ENCODE assay signal across 11 cellular contexts in genomic region chr7:139081584-139081983, GRCh38. TPM values are rescaled to one million over a fixed set of nuclear protein-coding genes. Genes with fewer than 3 reads are reported as not detected.
DNase-seq lines count a peak whose midpoint lies in the region; ATAC-seq and TF ChIP-seq lines count a peak whose summit lies in the region.
"Had no signal": no experiment of that assay in that cellular context is flagged by ENCODE, and none has a peak within 500 bp of the region (broad histone marks: within the 10 kb centered on the region; RNA-seq: fewer than 3 reads in every experiment).

No MANE protein-coding gene starts in this region.

- H3K9me3 ChIP-seq in CD4-positive, alpha-beta T cell (ENCODE audit: control insufficient read depth, low read length): peaks cover 3% of the 10 kb centered on the region
- no peaks in the 10 kb centered on the region for H3K9me3 ChIP-seq in right cardiac atrium (ENCODE audit: control insufficient read depth, low read length)

- H3K4me3 ChIP-seq in right cardiac atrium (ENCODE audit: low read length): no peak overlapping the region

- H3K27ac ChIP-seq in CD4-positive, alpha-beta T cell (ENCODE audit: low read depth, low read length): peak overlapping the region; percentile 55
- no peak overlapping the region for H3K27ac ChIP-seq in right cardiac atrium (ENCODE audit: low read length)
- H3K27ac ChIP-seq: KMS-11 had no signal

- H3K4me1 Mint-ChIP-seq in activated T-cell treated with anti-CD3 and anti-CD28 coated beads, Interleukin-2, amount 50 U/mL, for 24 hours (ENCODE audit: low read depth): peaks cover 92% of the 10 kb centered on the region
- H3K4me1 Mint-ChIP-seq in CD4-positive, alpha-beta T cell (ENCODE audit: low read depth): peaks cover 86% of the 10 kb centered on the region
- peaks cover 92% of the 10 kb centered on the region for H3K4me1 Mint-ChIP-seq in activated CD4-positive, alpha-beta memory T cell treated with anti-CD3 and anti-CD28 coated beads, Interleukin-2, amount 10 ng/mL, durations not matched to agents 7 days and 5 days
- peaks cover 73% of the 10 kb centered on the region for H3K4me1 Mint-ChIP-seq in central memory CD8-positive, alpha-beta T cell

- intact Hi-C loops in CD4-positive, alpha-beta T cell (cut with DNase I, micrococcal nuclease): no loop called here
- intact Hi-C loops in right cardiac atrium (cut with DNase I): no loop called here

- no peak overlapping the region for H3K4me3 Mint-ChIP-seq in activated T-cell treated with anti-CD3 and anti-CD28 coated beads, Interleukin-2, amount 50 U/mL, for 24 hours
- H3K4me3 Mint-ChIP-seq in CD4-positive, alpha-beta T cell: peak overlapping the region; percentile 21
- H3K4me3 Mint-ChIP-seq in activated CD4-positive, alpha-beta memory T cell treated with anti-CD3 and anti-CD28 coated beads, Interleukin-2, amount 10 ng/mL, durations not matched to agents 7 days and 5 days: no peak overlapping the region
- no peak overlapping the region for H3K4me3 Mint-ChIP-seq in central memory CD8-positive, alpha-beta T cell

- CTCF ChIA-PET in CD4-positive, alpha-beta T cell (lab: Charles Lee): interaction anchor here (0.8 to 2.3 kb wide), 4 partner anchors 14 to 46 kb away, joined by 3 to 8 read pairs (median 3); no protein-coding TSS in a partner anchor
- CTCF ChIA-PET in activated CD4-positive, alpha-beta memory T cell treated with anti-CD3 and anti-CD28 coated beads, Interleukin-2, amount 10 ng/mL, durations not matched to agents 7 days and 5 days (lab: Charles Lee): interaction anchor here (0.6 to 2.2 kb wide), 2 partner anchors 13 to 780 kb away, joined by 3 to 7 read pairs; no protein-coding TSS in a partner anchor

- peaks cover 4% of the 10 kb centered on the region for H3K4me1 ChIP-seq in right cardiac atrium (ENCODE audit: control insufficient read depth, insufficient read depth, low read length)

- H3K27ac Mint-ChIP-seq in activated T-cell treated with anti-CD3 and anti-CD28 coated beads, Interleukin-2, amount 50 U/mL, for 24 hours: peak overlapping the region; percentile 86
- peak overlapping the region; percentile 76 for H3K27ac Mint-ChIP-seq in CD4-positive, alpha-beta T cell
- peak overlapping the region; percentile 70 for H3K27ac Mint-ChIP-seq in activated CD4-positive, alpha-beta memory T cell treated with anti-CD3 and anti-CD28 coated beads, Interleukin-2, amount 10 ng/mL, durations not matched to agents 7 days and 5 days
- peak overlapping the region; percentile 42 for H3K27ac Mint-ChIP-seq in central memory CD8-positive, alpha-beta T cell (ENCODE audit: low read depth)

- no peaks in the 10 kb centered on the region for H3K27me3 Mint-ChIP-seq in activated T-cell treated with anti-CD3 and anti-CD28 coated beads, Interleukin-2, amount 50 U/mL, for 24 hours
- no peaks in the 10 kb centered on the region for H3K27me3 Mint-ChIP-seq in CD4-positive, alpha-beta T cell
- no peaks in the 10 kb centered on the region for H3K27me3 Mint-ChIP-seq in activated CD4-positive, alpha-beta memory T cell treated with anti-CD3 and anti-CD28 coated beads, Interleukin-2, amount 10 ng/mL, durations not matched to agents 7 days and 5 days
- H3K27me3 Mint-ChIP-seq in central memory CD8-positive, alpha-beta T cell: no peaks in the 10 kb centered on the region

- H3K36me3 Mint-ChIP-seq in activated T-cell treated with anti-CD3 and anti-CD28 coated beads, Interleukin-2, amount 50 U/mL, for 24 hours (ENCODE audit: low read depth): peaks cover 100% of the 10 kb centered on the region
- H3K36me3 Mint-ChIP-seq in CD4-positive, alpha-beta T cell (ENCODE audit: low read depth): peaks cover 100% of the 10 kb centered on the region
- H3K36me3 Mint-ChIP-seq in activated CD4-positive, alpha-beta memory T cell treated with anti-CD3 and anti-CD28 coated beads, Interleukin-2, amount 10 ng/mL, durations not matched to agents 7 days and 5 days (ENCODE audit: low read depth): peaks cover 96% of the 10 kb centered on the region
- H3K36me3 Mint-ChIP-seq in central memory CD8-positive, alpha-beta T cell (ENCODE audit: insufficient read depth): peaks cover 98% of the 10 kb centered on the region

- DNase-seq in activated T-cell treated with anti-CD3 and anti-CD28 coated beads, Interleukin-2, amount 50 U/mL, for 24 hours: no peak
- DNase-seq in activated T-cell treated with anti-CD3 and anti-CD28 coated beads, Interleukin-2, amount 50 U/mL, for 1 hour: no peak
- DNase-seq in CD4-positive, alpha-beta T cell: no peak
- DNase-seq in activated CD4-positive, alpha-beta memory T cell treated with anti-CD3 and anti-CD28 coated beads, Interleukin-2, amount 10 ng/mL, durations not matched to agents 7 days and 5 days: no peak
- DNase-seq in central memory CD8-positive, alpha-beta T cell (ENCODE audit: low spot score in 2 of 2): no peak
- no peak for DNase-seq in right cardiac atrium
- DNase-seq: NCI-H1105, NCI-H1694 treated with DMSO at 0.1 percent for 48 hours had no signal

- H3K9me3 Mint-ChIP-seq in activated T-cell treated with anti-CD3 and anti-CD28 coated beads, Interleukin-2, amount 50 U/mL, for 24 hours: peaks cover under 1% of the 10 kb centered on the region
- H3K9me3 Mint-ChIP-seq in CD4-positive, alpha-beta T cell: no peaks in the 10 kb centered on the region
- H3K9me3 Mint-ChIP-seq in activated CD4-positive, alpha-beta memory T cell treated with anti-CD3 and anti-CD28 coated beads, Interleukin-2, amount 10 ng/mL, durations not matched to agents 7 days and 5 days: no peaks in the 10 kb centered on the region
- no peaks in the 10 kb centered on the region for H3K9me3 Mint-ChIP-seq in central memory CD8-positive, alpha-beta T cell

- ATAC-seq in CD4-positive, alpha-beta T cell (ENCODE audit: poor library complexity): no peak
- no peak for ATAC-seq in central memory CD8-positive, alpha-beta T cell (replicated peaks; ENCODE audit: extremely low read depth, poor library complexity, severe bottlenecking)
- ATAC-seq in right cardiac atrium: no peak
- no peak for ATAC-seq in HG03095 (IDR thresholded peaks at IDR 0.05; ENCODE audit: unreplicated experiment)
- no peak for ATAC-seq in GM19328 (IDR thresholded peaks at IDR 0.05; ENCODE audit: unreplicated experiment)

- peak; percentile 1 for TF ChIP-seq CTCF in CD4-positive, alpha-beta T cell (IDR thresholded peaks at IDR 0.05)

- POLR2A ChIA-PET in CD4-positive, alpha-beta T cell (lab: Charles Lee): interaction anchor here (0.6 to 6.2 kb wide), 4 partner anchors 12 to 29 kb away, joined by 5 to 60 read pairs (median 18); no protein-coding TSS in a partner anchor
- POLR2A ChIA-PET in activated CD4-positive, alpha-beta memory T cell treated with anti-CD3 and anti-CD28 coated beads, Interleukin-2, amount 10 ng/mL, durations not matched to agents 7 days and 5 days (lab: Charles Lee): interaction anchor here (1.4 to 2.5 kb wide), 3 partner anchors 10 to 22 kb away, joined by 4 to 15 read pairs (median 9); no protein-coding TSS in a partner anchor

- no peaks in the 10 kb centered on the region for H3K27me3 ChIP-seq in CD4-positive, alpha-beta T cell (ENCODE audit: control insufficient read depth, insufficient read depth, low read length)
- H3K27me3 ChIP-seq in right cardiac atrium (ENCODE audit: control insufficient read depth, insufficient read depth): no peaks in the 10 kb centered on the region

RNA-seq across cellular contexts. Expression of gene ZC3HAV1, which starts 27.9 kb away (rescaled TPM):
- total RNA-seq in CD4-positive, alpha-beta T cell: 100 to 1,000 TPM; 169 to 178 TPM
- total RNA-seq in activated CD4-positive, alpha-beta memory T cell treated with anti-CD3 and anti-CD28 coated beads, Interleukin-2, amount 10 ng/mL, durations not matched to agents 7 days and 5 days: 100 to 1,000 TPM; 129 to 133 TPM
- total RNA-seq in right cardiac atrium: 10 to 100 TPM in 2 of 4 donors, 1 to 10 TPM in 2; 7.6 to 14.1 (median 10.0) TPM
- polyA plus RNA-seq in right cardiac atrium: 4.1 TPM

RNA-seq across cellular contexts. Expression of gene ZC3HAV1L, which starts 45.7 kb away (rescaled TPM):
- under 1 TPM; 0.44 to 0.50 TPM for total RNA-seq in CD4-positive, alpha-beta T cell
- 10 to 100 TPM; 16.7 to 17.8 TPM for total RNA-seq in activated CD4-positive, alpha-beta memory T cell treated with anti-CD3 and anti-CD28 coated beads, Interleukin-2, amount 10 ng/mL, durations not matched to agents 7 days and 5 days
- 1 to 10 TPM; 4.4 to 5.5 (median 5.3) TPM for total RNA-seq in right cardiac atrium
- polyA plus RNA-seq in right cardiac atrium: 0.86 TPM

Comparison
In these comparisons a context has a peak if more than half of its experiments do, and no peak if none do; other contexts are left out.
1. RNA of gene ZC3HAV1, which starts 27.9 kb away (total RNA-seq): 169 to 178 TPM in CD4-positive, alpha-beta T cell and 129 to 133 TPM in activated CD4-positive, alpha-beta memory T cell treated with anti-CD3 and anti-CD28 coated beads, Interleukin-2, amount 10 ng/mL, durations not matched to agents 7 days and 5 days; 7.6 to 14.1 TPM in right cardiac atrium; every median in the first group is over 4 times any median in the second.
2. Peak in every context shown above with its lines, with median percentiles within 50 percentile points of each other: H3K27ac Mint-ChIP-seq.